ENCODE assay signal across 1 cellular context in the genomic region with DNA sequence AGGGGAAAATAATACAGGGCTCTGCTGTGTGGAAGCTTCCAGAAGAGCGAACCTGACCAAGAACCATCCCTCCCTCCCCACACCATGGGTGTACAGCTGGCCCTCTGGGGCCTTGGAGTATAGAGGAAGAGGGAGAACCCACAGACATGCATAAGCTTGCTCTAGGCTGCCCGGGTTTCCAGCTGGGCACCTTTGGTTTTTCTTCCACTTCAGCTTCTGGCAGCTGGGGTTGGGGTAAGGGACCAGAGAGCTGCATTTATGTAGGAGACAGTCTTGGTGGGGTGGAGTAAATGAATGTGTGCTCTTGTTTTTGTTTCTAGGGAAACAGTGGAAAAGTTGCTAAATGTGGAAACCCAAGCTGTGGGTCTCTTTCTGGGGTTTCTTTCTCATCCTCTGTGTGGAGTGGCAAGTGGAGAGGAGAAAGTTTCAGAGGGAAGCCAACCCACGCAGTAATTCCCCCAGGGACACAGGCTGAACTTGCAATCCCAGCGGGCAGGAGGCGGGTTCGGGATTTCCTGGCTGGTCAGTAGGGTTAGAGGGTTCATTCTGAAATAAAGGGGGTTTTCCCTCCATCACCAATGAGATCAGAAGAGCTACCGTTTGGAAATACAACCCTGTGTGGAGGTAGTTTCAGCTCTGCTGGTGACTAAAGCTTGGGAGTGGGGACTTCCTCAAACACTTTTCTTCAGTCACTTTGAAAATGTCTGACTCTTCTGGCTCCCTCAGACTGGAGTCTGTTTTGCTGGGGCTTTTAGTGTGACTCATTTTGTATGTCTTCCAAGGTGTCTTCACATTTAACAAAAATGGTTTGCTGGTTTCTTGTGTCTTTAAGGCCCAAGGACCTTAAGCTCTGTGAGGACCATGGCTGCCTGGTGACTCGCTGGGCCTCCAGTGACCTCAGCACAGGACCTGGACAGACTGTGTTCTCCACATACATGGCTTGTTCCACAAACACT.
TF ChIP-seq lines count a peak whose summit lies in the region.

No MANE protein-coding gene starts in this region.

TF ChIP-seq in GM23338, 12 proteins besides CTCF, POLR2A, EP300 and RAD21 (continued from another document):
- TF ChIP-seq, protein P1, sequence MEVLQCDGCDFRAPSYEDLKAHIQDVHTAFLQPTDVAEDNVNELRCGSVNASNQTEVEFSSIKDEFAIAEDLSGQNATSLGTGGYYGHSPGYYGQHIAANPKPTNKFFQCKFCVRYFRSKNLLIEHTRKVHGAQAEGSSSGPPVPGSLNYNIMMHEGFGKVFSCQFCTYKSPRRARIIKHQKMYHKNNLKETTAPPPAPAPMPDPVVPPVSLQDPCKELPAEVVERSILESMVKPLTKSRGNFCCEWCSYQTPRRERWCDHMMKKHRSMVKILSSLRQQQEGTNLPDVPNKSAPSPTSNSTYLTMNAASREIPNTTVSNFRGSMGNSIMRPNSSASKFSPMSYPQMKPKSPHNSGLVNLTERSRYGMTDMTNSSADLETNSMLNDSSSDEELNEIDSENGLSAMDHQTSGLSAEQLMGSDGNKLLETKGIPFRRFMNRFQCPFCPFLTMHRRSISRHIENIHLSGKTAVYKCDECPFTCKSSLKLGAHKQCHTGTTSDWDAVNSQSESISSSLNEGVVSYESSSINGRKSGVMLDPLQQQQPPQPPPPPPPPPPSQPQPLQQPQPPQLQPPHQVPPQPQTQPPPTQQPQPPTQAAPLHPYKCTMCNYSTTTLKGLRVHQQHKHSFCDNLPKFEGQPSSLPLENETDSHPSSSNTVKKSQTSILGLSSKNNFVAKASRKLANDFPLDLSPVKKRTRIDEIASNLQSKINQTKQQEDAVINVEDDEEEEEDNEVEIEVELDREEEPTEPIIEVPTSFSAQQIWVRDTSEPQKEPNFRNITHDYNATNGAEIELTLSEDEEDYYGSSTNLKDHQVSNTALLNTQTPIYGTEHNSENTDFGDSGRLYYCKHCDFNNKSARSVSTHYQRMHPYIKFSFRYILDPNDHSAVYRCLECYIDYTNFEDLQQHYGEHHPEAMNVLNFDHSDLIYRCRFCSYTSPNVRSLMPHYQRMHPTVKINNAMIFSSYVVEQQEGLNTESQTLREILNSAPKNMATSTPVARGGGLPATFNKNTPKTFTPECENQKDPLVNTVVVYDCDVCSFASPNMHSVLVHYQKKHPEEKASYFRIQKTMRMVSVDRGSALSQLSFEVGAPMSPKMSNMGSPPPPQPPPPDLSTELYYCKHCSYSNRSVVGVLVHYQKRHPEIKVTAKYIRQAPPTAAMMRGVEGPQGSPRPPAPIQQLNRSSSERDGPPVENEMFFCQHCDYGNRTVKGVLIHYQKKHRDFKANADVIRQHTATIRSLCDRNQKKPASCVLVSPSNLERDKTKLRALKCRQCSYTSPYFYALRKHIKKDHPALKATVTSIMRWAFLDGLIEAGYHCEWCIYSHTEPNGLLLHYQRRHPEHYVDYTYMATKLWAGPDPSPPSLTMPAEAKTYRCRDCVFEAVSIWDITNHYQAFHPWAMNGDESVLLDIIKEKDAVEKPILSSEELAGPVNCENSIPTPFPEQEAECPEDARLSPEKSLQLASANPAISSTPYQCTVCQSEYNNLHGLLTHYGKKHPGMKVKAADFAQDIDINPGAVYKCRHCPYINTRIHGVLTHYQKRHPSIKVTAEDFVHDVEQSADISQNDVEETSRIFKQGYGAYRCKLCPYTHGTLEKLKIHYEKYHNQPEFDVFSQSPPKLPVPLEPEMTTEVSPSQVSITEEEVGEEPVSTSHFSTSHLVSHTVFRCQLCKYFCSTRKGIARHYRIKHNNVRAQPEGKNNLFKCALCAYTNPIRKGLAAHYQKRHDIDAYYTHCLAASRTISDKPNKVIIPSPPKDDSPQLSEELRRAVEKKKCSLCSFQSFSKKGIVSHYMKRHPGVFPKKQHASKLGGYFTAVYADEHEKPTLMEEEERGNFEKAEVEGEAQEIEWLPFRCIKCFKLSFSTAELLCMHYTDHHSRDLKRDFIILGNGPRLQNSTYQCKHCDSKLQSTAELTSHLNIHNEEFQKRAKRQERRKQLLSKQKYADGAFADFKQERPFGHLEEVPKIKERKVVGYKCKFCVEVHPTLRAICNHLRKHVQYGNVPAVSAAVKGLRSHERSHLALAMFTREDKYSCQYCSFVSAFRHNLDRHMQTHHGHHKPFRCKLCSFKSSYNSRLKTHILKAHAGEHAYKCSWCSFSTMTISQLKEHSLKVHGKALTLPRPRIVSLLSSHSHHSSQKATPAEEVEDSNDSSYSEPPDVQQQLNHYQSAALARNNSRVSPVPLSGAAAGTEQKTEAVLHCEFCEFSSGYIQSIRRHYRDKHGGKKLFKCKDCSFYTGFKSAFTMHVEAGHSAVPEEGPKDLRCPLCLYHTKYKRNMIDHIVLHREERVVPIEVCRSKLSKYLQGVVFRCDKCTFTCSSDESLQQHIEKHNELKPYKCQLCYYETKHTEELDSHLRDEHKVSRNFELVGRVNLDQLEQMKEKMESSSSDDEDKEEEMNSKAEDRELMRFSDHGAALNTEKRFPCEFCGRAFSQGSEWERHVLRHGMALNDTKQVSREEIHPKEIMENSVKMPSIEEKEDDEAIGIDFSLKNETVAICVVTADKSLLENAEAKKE (CRISPR knock-in tag; IDR thresholded peaks at IDR 0.05), result no peak
- TF ChIP-seq REST (IDR thresholded peaks at IDR 0.05; ENCODE audit: unreplicated experiment) (no peak), EZH2phosphoT487 (IDR thresholded peaks at IDR 0.05; ENCODE audit: unreplicated experiment) (no peak), ETS1 (IDR thresholded peaks at IDR 0.05) (no peak), CREB1 (CRISPR knock-in tag; IDR thresholded peaks at IDR 0.05; ENCODE audit: low read depth) (no peak)
